Comparison of ENCODE assay signal across 9 cellular contexts in genomic region chr5:139863361-139863760, GRCh38.
DNase-seq lines count a peak whose midpoint lies in the region; ATAC-seq and TF ChIP-seq lines count a peak whose summit lies in the region.
"Had no signal": no experiment of that assay in that cellular context is flagged by ENCODE, and none has a peak within 500 bp of the region (broad histone marks: within the 10 kb centered on the region; RNA-seq: fewer than 3 reads in every experiment).

No MANE protein-coding gene starts in this region.

- in situ Hi-C loops in G401 (cut with HindIII; ENCODE audit: low sequenced_read_pairs), result no loop called here
- in situ Hi-C loops in gastrocnemius medialis (cut with MboI; ENCODE audit: low sequenced_read_pairs in 4 of 4), result loop anchor here in 3 of 4 donors (5.0 to 25.0 kb wide), 2 partner anchors 76 to 99 kb away; no protein-coding TSS in a partner anchor

- peak overlapping the region in 2 of 4 donors; percentile 29 to 47 for H3K27ac ChIP-seq in gastrocnemius medialis
- no peak overlapping the region for H3K27ac ChIP-seq in SJCRH30

- no peak for TF ChIP-seq CTCF in epithelial cell of esophagus (IDR thresholded peaks at IDR 0.05; ENCODE audit: insufficient read depth, low read depth, low read length, missing control alignments)
- TF ChIP-seq CTCF in gastrocnemius medialis (IDR thresholded peaks at IDR 0.05 in 4 of 5, conservative IDR thresholded peaks at IDR 0.05 in 1 of 5), result no peak

- DNase-seq in G401 (ENCODE audit: low spot score) (peak; percentile 97), epithelial cell of esophagus (ENCODE audit: low read depth) (peak; percentile 57), left colon (peak; percentile 42 to 60), gastrocnemius medialis (peak in 1 of 2 donors; percentile 64), kidney glomerular epithelial cell (lab: John Stamatoyannopoulos, UW) (no peak), epidermal melanocyte (ENCODE audit: insufficient read length, low spot score) (no peak), HuH-7.5 (ENCODE audit: low spot score) (no peak), SJCRH30 (no peak)
- DNase-seq: NCI-H2081 treated with DMSO at 0.1 percent for 48 hours had no signal

- ATAC-seq in left colon (peak; percentile 29), gastrocnemius medialis (peak; percentile 33 to 64)

- intact Hi-C loops in left colon (cut with DNase I, micrococcal nuclease), result no loop called here
- intact Hi-C loops in gastrocnemius medialis (cut with DNase I; ENCODE audit: low total_unique reads), result loop anchor here (5.0 kb wide), 1 partner anchor 104 kb away; no protein-coding TSS in a partner anchor

- H3K4me3 ChIP-seq in epithelial cell of esophagus (ENCODE audit: low read length), result no peak overlapping the region
- no peak overlapping the region for H3K4me3 ChIP-seq in gastrocnemius medialis
- no peak overlapping the region for H3K4me3 ChIP-seq in SJCRH30

- H3K27me3 ChIP-seq in gastrocnemius medialis (no peaks in the 10 kb centered on the region), SJCRH30 (peaks cover 3% of the 10 kb centered on the region)

- no peak for TF ChIP-seq POLR2A in gastrocnemius medialis (IDR thresholded peaks at IDR 0.05)

- H3K9me3 ChIP-seq in gastrocnemius medialis, result no peaks in the 10 kb centered on the region
- no peaks in the 10 kb centered on the region for H3K9me3 ChIP-seq in SJCRH30 (replicated peaks)

- H3K36me3 ChIP-seq in gastrocnemius medialis, result no peaks in the 10 kb centered on the region
- H3K36me3 ChIP-seq in SJCRH30, result no peaks in the 10 kb centered on the region

- H3K4me1 ChIP-seq in gastrocnemius medialis (peaks cover 9 to 13% of the 10 kb centered on the region in 2 donors), SJCRH30 (no peaks in the 10 kb centered on the region)

Comparison
In these comparisons a context has a peak if more than half of its experiments do, and no peak if none do; other contexts are left out.
1. DNase-seq: peak in G401 (single experiment), epithelial cell of esophagus (single experiment) and left colon (2 of 2); none in kidney glomerular epithelial cell (single experiment), epidermal melanocyte (single experiment), HuH-7.5 (single experiment) and SJCRH30 (0 of 2).